Comparison of ENCODE assay signal across 15 cellular contexts in genomic region chr18:34909637-34910364, GRCh38.
DNase-seq lines count a peak whose midpoint lies in the region; ATAC-seq and TF ChIP-seq lines count a peak whose summit lies in the region.
"Had no signal": no experiment of that assay in that cellular context is flagged by ENCODE, and none has a peak within 500 bp of the region (broad histone marks: within the 10 kb centered on the region; RNA-seq: fewer than 3 reads in every experiment).

No MANE protein-coding gene starts in this region.

- H3K4me3 Mint-ChIP-seq in HFFc6 = no peak overlapping the region
- no peak overlapping the region for H3K4me3 Mint-ChIP-seq in activated CD4-positive, alpha-beta T cell treated with anti-CD3 and anti-CD28 coated beads for 36 hours
- no peak overlapping the region for H3K4me3 Mint-ChIP-seq in mesothelial cell of epicardium
- H3K4me3 Mint-ChIP-seq: CD4-positive, CD25-positive, alpha-beta regulatory T cell had no signal

- no peak for ATAC-seq in activated CD4-positive, alpha-beta T cell treated with anti-CD3 and anti-CD28 coated beads for 36 hours
- no peak for ATAC-seq in GM19467 (IDR thresholded peaks at IDR 0.05; ENCODE audit: unreplicated experiment)

- H3K9me3 Mint-ChIP-seq in HFFc6 (no peaks in the 10 kb centered on the region; the same call in 1 of the 2 replicates), mesothelial cell of epicardium (peaks cover 18% of the 10 kb centered on the region)
- H3K9me3 Mint-ChIP-seq in activated CD4-positive, alpha-beta T cell treated with anti-CD3 and anti-CD28 coated beads for 36 hours (ENCODE audit: low read depth) = peaks cover 18% of the 10 kb centered on the region

- DNase-seq in HFFc6 = peak; percentile 6
- peak; percentile 65 for DNase-seq in astrocyte of the spinal cord (ENCODE audit: low read depth, low spot score)
- DNase-seq in head of caudate nucleus = peak in 23 of 42 donors; percentile 17 to 80 (median 41)
- peak; percentile 54 for DNase-seq in superior temporal gyrus (ENCODE audit: extremely low spot score)
- DNase-seq in activated CD4-positive, alpha-beta T cell treated with anti-CD3 and anti-CD28 coated beads for 36 hours = no peak
- DNase-seq in mesothelial cell of epicardium (ENCODE audit: low spot score in 2 of 2, unreplicated experiment in 2 of 2) = no peak
- DNase-seq: activated CD4-positive, alpha-beta T cell treated with anti-CD3 and anti-CD28 coated beads, Interleukin-2, amount 50 U/mL, for 4 hours; amniotic stem cell; CD4-positive, CD25-positive, alpha-beta regulatory T cell; effector CD4-positive, alpha-beta T cell; kidney; NCI-H2171 treated with DMSO at 0.1 percent for 48 hours; NK-92 treated with Interleukin-12 subunit alpha and Interleukin-12 subunit beta, amount 100 ng/mL, for 24 hours; T-helper 2 cell had no signal

- H3K4me1 Mint-ChIP-seq in HFFc6 (ENCODE audit: low read depth) (peaks cover 24% of the 10 kb centered on the region; the same call in 1 of the 2 replicates), mesothelial cell of epicardium (peaks cover 15% of the 10 kb centered on the region)
- peaks cover 21% of the 10 kb centered on the region for H3K4me1 Mint-ChIP-seq in activated CD4-positive, alpha-beta T cell treated with anti-CD3 and anti-CD28 coated beads for 36 hours

- no peak overlapping the region for H3K4me3 ChIP-seq in astrocyte of the spinal cord (ENCODE audit: low read depth, low read length)

- H3K27me3 Mint-ChIP-seq in HFFc6 (ENCODE audit: insufficient read depth) (no peaks in the 10 kb centered on the region; the same call in 1 of the 2 replicates), mesothelial cell of epicardium (ENCODE audit: low read depth) (no peaks in the 10 kb centered on the region)
- H3K27me3 Mint-ChIP-seq in activated CD4-positive, alpha-beta T cell treated with anti-CD3 and anti-CD28 coated beads for 36 hours = peaks cover 3% of the 10 kb centered on the region
- H3K27me3 Mint-ChIP-seq: CD4-positive, CD25-positive, alpha-beta regulatory T cell had no signal

- intact Hi-C loops in head of caudate nucleus (cut with DNase I) = no loop called here
- intact Hi-C loops in activated CD4-positive, alpha-beta T cell treated with anti-CD3 and anti-CD28 coated beads for 36 hours (cut with DNase I, micrococcal nuclease) = no loop called here

- CTCF ChIA-PET in activated CD4-positive, alpha-beta T cell treated with anti-CD3 and anti-CD28 coated beads for 36 hours (lab: Charles Lee) = interaction anchor here (0.8 to 1.8 kb wide), 3 partner anchors 20 to 248 kb away, joined by 3 to 4 read pairs (median 3); no protein-coding TSS in a partner anchor

- TF ChIP-seq CTCF in HFFc6 (IDR thresholded peaks at IDR 0.05) = no peak
- no peak for TF ChIP-seq CTCF in astrocyte of the spinal cord (IDR thresholded peaks at IDR 0.05; ENCODE audit: low read depth, low read length)
- TF ChIP-seq CTCF in mesothelial cell of epicardium (IDR thresholded peaks at IDR 0.05; ENCODE audit: unreplicated experiment) = no peak

- H3K27ac Mint-ChIP-seq in HFFc6 = no peak overlapping the region
- no peak overlapping the region for H3K27ac Mint-ChIP-seq in activated CD4-positive, alpha-beta T cell treated with anti-CD3 and anti-CD28 coated beads for 36 hours
- H3K27ac Mint-ChIP-seq in mesothelial cell of epicardium = no peak overlapping the region
- H3K27ac Mint-ChIP-seq: CD4-positive, CD25-positive, alpha-beta regulatory T cell had no signal

- H3K36me3 Mint-ChIP-seq in HFFc6 (ENCODE audit: low read depth) = no peaks in the 10 kb centered on the region
- peaks cover 8% of the 10 kb centered on the region for H3K36me3 Mint-ChIP-seq in activated CD4-positive, alpha-beta T cell treated with anti-CD3 and anti-CD28 coated beads for 36 hours (ENCODE audit: low read depth)
- peaks cover 2% of the 10 kb centered on the region for H3K36me3 Mint-ChIP-seq in mesothelial cell of epicardium
- H3K36me3 Mint-ChIP-seq: CD4-positive, CD25-positive, alpha-beta regulatory T cell had no signal

- in situ Hi-C loops in astrocyte of the spinal cord (cut with HindIII; ENCODE audit: low sequenced_read_pairs) = no loop called here

- POLR2A ChIA-PET in activated CD4-positive, alpha-beta T cell treated with anti-CD3 and anti-CD28 coated beads for 36 hours (lab: Charles Lee) = no interaction called here

Comparison
In these comparisons a context has a peak if more than half of its experiments do, and no peak if none do; other contexts are left out.
1. DNase-seq: peak in HFFc6 (single experiment), astrocyte of the spinal cord (single experiment), head of caudate nucleus (23 of 42) and superior temporal gyrus (single experiment); none in activated CD4-positive, alpha-beta T cell treated with anti-CD3 and anti-CD28 coated beads for 36 hours (single experiment) and mesothelial cell of epicardium (0 of 2).